In genomic region chr4:124958812-124959211, GRCh38 we compare ENCODE assay signal across 24 cellular contexts.
"Had no signal": no experiment of that assay in that cellular context is flagged by ENCODE, and none has a peak within 500 bp of the region (broad histone marks: within the 10 kb centered on the region; RNA-seq: fewer than 3 reads in every experiment).

No MANE protein-coding gene starts in this region.

- H3K9me3 ChIP-seq: colonic mucosa, pancreas, right lobe of liver, uterus had no signal

- H3K36me3 Mint-ChIP-seq: stimulated activated effector memory CD8-positive, alpha-beta T cell treated with anti-CD3 and anti-CD28 coated beads, Interleukin-12 subunit alpha, Interleukin-12 subunit beta, amount 100 ng/mL, for 72 hours had no signal

- H3K9ac ChIP-seq: neural progenitor cell had no signal

- ATAC-seq: gastrocnemius medialis; heart right ventricle; left lung; lower lobe of right lung; natural killer cell treated with Interleukin-12 subunit alpha and Interleukin-12 subunit beta and Interleukin-15 and Interleukin-18, amount 100 ng/mL, for 72 hours; pancreas; psoas muscle; right lobe of liver; stimulated activated effector memory CD8-positive, alpha-beta T cell treated with anti-CD3 and anti-CD28 coated beads, Interleukin-12 subunit alpha, Interleukin-12 subunit beta, amount 100 ng/mL, for 72 hours had no signal

- H2AFZ ChIP-seq: neural progenitor cell had no signal

- H3K4me3 ChIP-seq: colonic mucosa, gastrocnemius medialis, heart right ventricle, left lung, lower lobe of right lung, neural progenitor cell, pancreas, psoas muscle, right lobe of liver, tibial artery, upper lobe of left lung, uterus had no signal

- H3K4me2 ChIP-seq: neural progenitor cell had no signal

- H3K4me3 Mint-ChIP-seq: natural killer cell treated with Interleukin-12 subunit alpha and Interleukin-12 subunit beta and Interleukin-15 and Interleukin-18, amount 100 ng/mL, for 72 hours; neural progenitor cell; stimulated activated effector memory CD8-positive, alpha-beta T cell treated with anti-CD3 and anti-CD28 coated beads, Interleukin-12 subunit alpha, Interleukin-12 subunit beta, amount 100 ng/mL, for 72 hours; stimulated activated naive CD8-positive, alpha-beta T cell treated with anti-CD3 and anti-CD28 coated beads, Interleukin-15, Interleukin-2, amounts not matched to agents 100 ng/mL and 50 ng/mL, for 24 hours had no signal

- H3K4me1 ChIP-seq: colonic mucosa, gastrocnemius medialis, heart right ventricle, left lung, lower lobe of right lung, neural progenitor cell, psoas muscle, right lobe of liver, tibial artery, upper lobe of left lung, uterus had no signal

- H3K27ac ChIP-seq: colonic mucosa, gastrocnemius medialis, heart right ventricle, left lung, lower lobe of right lung, neural progenitor cell, pancreas, psoas muscle, right lobe of liver, tibial artery, upper lobe of left lung, uterus had no signal

- H3K4me1 Mint-ChIP-seq: neural progenitor cell; stimulated activated effector memory CD8-positive, alpha-beta T cell treated with anti-CD3 and anti-CD28 coated beads, Interleukin-12 subunit alpha, Interleukin-12 subunit beta, amount 100 ng/mL, for 72 hours had no signal

- DNase-seq: colonic mucosa; dermis blood vessel endothelial cell; gastrocnemius medialis; heart right ventricle; hypothalamus; left lung; lower lobe of right lung; mesenchymal stem cell; midbrain; nucleus accumbens; pancreas; psoas muscle; retina; right lobe of liver; stimulated activated CD4-positive, alpha-beta T cell treated with anti-CD3 and anti-CD28 coated beads, Interleukin-4, amount 100 ng/mL, for 1 hour; stimulated activated CD8-positive, alpha-beta memory T cell treated with anti-CD3 and anti-CD28 coated beads, Interleukin-4, amount 100 ng/mL, for 48 hours; tibial artery; upper lobe of left lung; uterus had no signal

- H3K27me3 Mint-ChIP-seq: natural killer cell treated with Interleukin-12 subunit alpha and Interleukin-12 subunit beta and Interleukin-15 and Interleukin-18, amount 100 ng/mL, for 72 hours; stimulated activated naive CD8-positive, alpha-beta T cell treated with anti-CD3 and anti-CD28 coated beads, Interleukin-15, Interleukin-2, amounts not matched to agents 100 ng/mL and 50 ng/mL, for 24 hours had no signal

- H3K27ac Mint-ChIP-seq: natural killer cell treated with Interleukin-12 subunit alpha and Interleukin-12 subunit beta and Interleukin-15 and Interleukin-18, amount 100 ng/mL, for 72 hours; neural progenitor cell; stimulated activated effector memory CD8-positive, alpha-beta T cell treated with anti-CD3 and anti-CD28 coated beads, Interleukin-12 subunit alpha, Interleukin-12 subunit beta, amount 100 ng/mL, for 72 hours; stimulated activated naive CD8-positive, alpha-beta T cell treated with anti-CD3 and anti-CD28 coated beads, Interleukin-15, Interleukin-2, amounts not matched to agents 100 ng/mL and 50 ng/mL, for 24 hours had no signal

- H3K36me3 ChIP-seq: colonic mucosa, gastrocnemius medialis, heart right ventricle, left lung, lower lobe of right lung, neural progenitor cell, pancreas, right lobe of liver, upper lobe of left lung, uterus had no signal

- FAIRE-seq: islet of Langerhans, pancreas had no signal

- H3K27me3 ChIP-seq: colonic mucosa, gastrocnemius medialis, heart right ventricle, left lung, neural progenitor cell, pancreas, right lobe of liver, tibial artery, upper lobe of left lung, uterus had no signal
